Comparison of ENCODE assay signal across 1 cellular context in the genomic region with DNA sequence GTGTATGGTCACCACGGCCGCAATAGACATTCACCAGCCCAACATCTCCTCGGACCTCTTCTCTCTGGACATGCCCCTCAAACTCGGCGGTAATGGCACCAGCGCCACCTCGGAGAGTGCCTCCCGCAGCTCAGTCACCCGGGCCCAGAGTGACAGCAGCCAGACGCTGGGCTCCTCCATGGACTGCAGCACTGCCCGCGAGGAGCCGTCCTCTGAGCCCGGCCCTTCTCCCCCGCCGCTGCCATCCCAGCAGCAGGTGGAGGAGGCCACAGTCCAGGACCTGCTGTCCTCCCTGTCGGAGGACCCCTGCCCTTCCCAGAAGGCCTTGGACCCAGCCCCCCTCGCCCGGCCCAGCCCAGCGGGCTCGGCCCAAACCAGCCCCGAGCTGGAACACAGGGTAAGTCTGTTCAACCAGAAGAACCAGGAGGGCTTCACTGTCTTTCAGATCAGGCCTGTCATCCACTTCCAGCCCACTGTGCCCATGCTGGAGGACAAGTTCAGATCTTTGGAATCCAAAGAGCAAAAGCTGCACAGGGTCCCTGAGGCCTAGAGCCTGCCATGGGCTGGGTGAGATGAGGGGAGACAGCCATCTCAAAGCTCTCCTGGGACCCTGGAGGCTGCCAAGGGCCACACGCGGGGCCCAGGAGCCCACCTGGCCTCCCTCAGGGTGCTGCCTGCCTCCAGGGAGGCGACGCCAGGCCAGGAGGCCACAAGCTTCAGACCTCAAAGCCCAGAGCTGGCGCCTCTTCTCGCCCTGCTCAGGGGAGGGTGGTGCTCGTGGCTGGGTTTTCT.
TF ChIP-seq lines count a peak whose summit lies in the region.

No MANE protein-coding gene starts in this region.

TF ChIP-seq in H1, 55 proteins besides CTCF, POLR2A, EP300 and RAD21 (continued from another document):
- TF ChIP-seq KDM5A (IDR thresholded peaks at IDR 0.05; ENCODE audit: low read length) (no peak), CBX8 (IDR thresholded peaks at IDR 0.05; ENCODE audit: borderline replicate concordance, low read depth, low read length) (no peak), CBX5 (IDR thresholded peaks at IDR 0.05; ENCODE audit: low read depth, low read length) (no peak), KDM4A (IDR thresholded peaks at IDR 0.05; ENCODE audit: low read depth, low read length, severe bottlenecking) (no peak), ASH2L (IDR thresholded peaks at IDR 0.05; ENCODE audit: low read length) (no peak), MAFK (IDR thresholded peaks at IDR 0.05; ENCODE audit: low read depth, low read length) (no peak), SUZ12 (IDR thresholded peaks at IDR 0.05; ENCODE audit: low read length) (no peak), NANOG (IDR thresholded peaks at IDR 0.05; ENCODE audit: insufficient read depth, low read depth, low read length, poor library complexity, severe bottlenecking) (no peak), BRCA1 (IDR thresholded peaks at IDR 0.05; ENCODE audit: low read depth, low read length) (no peak)
- TF ChIP-seq, protein P1, sequence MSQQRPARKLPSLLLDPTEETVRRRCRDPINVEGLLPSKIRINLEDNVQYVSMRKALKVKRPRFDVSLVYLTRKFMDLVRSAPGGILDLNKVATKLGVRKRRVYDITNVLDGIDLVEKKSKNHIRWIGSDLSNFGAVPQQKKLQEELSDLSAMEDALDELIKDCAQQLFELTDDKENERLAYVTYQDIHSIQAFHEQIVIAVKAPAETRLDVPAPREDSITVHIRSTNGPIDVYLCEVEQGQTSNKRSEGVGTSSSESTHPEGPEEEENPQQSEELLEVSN (IDR thresholded peaks at IDR 0.05), result no peak
TF ChIP-seq in H1: peak in this region for 0.
